Comparison of ENCODE assay signal across 8 cellular contexts in the genomic region with DNA sequence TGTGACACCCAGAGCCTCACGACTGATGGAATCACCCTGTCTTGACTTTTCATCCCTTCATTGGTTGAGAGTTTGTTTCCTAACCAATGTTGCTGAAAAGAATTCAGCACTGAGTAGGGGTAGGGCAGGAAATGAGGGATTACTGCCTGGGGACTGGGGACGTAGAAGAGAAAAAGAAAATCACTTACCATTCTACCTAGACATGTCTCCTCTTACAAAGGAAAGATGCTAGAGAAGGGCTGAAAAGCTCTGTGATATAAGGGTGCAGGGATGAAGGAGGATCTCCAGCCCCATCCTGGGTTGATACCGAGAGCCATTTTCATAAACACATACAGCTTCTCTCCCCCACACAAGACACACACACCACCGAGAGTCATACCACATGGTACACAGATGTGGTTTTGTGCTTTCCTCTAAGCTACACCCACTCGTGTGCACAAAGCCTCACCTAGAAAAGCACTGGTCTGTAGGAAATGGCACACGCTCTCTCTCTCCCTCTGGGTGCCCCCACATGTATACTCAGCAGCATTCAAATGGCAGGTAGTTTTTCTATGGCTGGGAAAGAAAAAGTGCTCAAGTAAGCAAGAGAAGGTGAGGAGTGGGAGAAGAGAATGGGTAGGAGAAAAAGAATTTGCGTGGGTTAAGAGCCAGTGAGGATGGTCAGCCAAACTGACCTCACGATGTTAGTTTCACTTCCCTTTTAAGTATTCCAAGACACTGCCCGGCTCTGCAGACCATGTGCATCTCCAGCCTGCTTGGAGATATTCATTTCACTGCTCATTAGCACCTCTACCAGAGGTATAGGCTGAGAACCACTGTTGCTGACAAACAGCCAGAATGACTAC.
DNase-seq lines count a peak whose midpoint lies in the region; ATAC-seq and TF ChIP-seq lines count a peak whose summit lies in the region.

No MANE protein-coding gene starts in this region.

- no peak for TF ChIP-seq POLR2A in ovary (IDR thresholded peaks at IDR 0.05)

- TF ChIP-seq EP300 in ovary (IDR thresholded peaks at IDR 0.05), result no peak

- intact Hi-C loops in ovary (cut with DNase I), result no loop called here

- H3K27me3 ChIP-seq in NT2/D1 (ENCODE audit: insufficient read depth, insufficient read length) (no peaks in the 10 kb centered on the region), ovary (no peaks in the 10 kb centered on the region), MG63 (no peaks in the 10 kb centered on the region)

- ATAC-seq in GM19463 (IDR thresholded peaks at IDR 0.05; ENCODE audit: unreplicated experiment) (peak; percentile 85), GM18873 (IDR thresholded peaks at IDR 0.05; ENCODE audit: low FRiP score, unreplicated experiment) (no peak)

- no peak for TF ChIP-seq CTCF in ovary (IDR thresholded peaks at IDR 0.05)

- H3K4me1 ChIP-seq in NT2/D1 (ENCODE audit: insufficient read depth, insufficient read length) (no peaks in the 10 kb centered on the region), ovary (ENCODE audit: insufficient read depth) (peaks cover 23% of the 10 kb centered on the region)

- WGBS in ovary, 3 donors, result 13 to 14% (median 14%) methylated on average over 9 of the region's 9 CpGs

- H3K36me3 ChIP-seq in NT2/D1 (ENCODE audit: insufficient read depth, insufficient read length, low read length) (peaks cover 59% of the 10 kb centered on the region), ovary (no peaks in the 10 kb centered on the region), MG63 (no peaks in the 10 kb centered on the region; the same call in 1 of the 2 replicates)

- peak overlapping the region; percentile 3 to 68 for H3K27ac ChIP-seq in ovary

- H3K4me3 ChIP-seq in NT2/D1 (ENCODE audit: insufficient read length, low read depth) (no peak overlapping the region), ovary (peak overlapping the region; percentile 2), MG63 (no peak overlapping the region)

- no peak overlapping the region for H3K9ac ChIP-seq in NT2/D1 (ENCODE audit: insufficient read length, low read depth)

- H3K9me3 ChIP-seq in NT2/D1 (ENCODE audit: insufficient read depth, low read length) (no peaks in the 10 kb centered on the region), ovary (no peaks in the 10 kb centered on the region), MG63 (no peaks in the 10 kb centered on the region)

- peak; percentile 56 for DNase-seq in NT2/D1 (ENCODE audit: low read depth, low spot score)
- DNase-seq in dedifferentiated amniotic fluid mesenchymal stem cell (ENCODE audit: extremely low spot score), result peak; percentile 50
- DNase-seq in ovary, result no peak
- no peak for DNase-seq in MG63
- DNase-seq in KBM-7, result no peak
- DNase-seq in HPDE6-E6E7 (ENCODE audit: extremely low spot score), result no peak

- in situ Hi-C loops in KBM-7 (cut with MboI; ENCODE audit: low pct_unique_long_range_greater_than_20kb, low sequenced_read_pairs), result no loop called here

Comparison
In these comparisons a context has a peak if more than half of its experiments do, and no peak if none do; other contexts are left out.
1. DNase-seq: peak in NT2/D1 (single experiment) and dedifferentiated amniotic fluid mesenchymal stem cell (single experiment); none in ovary (0 of 5), MG63 (single experiment), KBM-7 (single experiment) and HPDE6-E6E7 (single experiment).